Comparison of ENCODE assay signal across 8 cellular contexts in the genomic region with DNA sequence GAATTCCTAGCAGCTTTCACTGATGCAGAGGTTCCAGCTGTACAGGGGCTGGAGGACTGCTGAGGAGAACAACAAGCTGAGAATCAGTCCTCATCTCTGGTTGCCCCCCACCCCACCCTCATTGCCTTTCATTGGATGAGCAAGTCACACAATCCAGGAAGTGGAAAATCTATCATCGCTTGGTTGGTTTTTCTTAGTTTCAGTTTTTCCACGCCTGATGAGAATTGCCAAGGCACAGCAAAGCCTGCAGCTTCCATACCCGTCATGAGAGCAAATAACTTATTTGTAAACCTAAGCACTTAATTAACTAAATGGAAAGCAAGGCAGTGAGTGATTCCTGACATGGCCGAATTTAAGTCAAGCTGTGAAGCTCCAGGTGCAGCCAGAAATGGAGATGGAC. TPM values are rescaled to one million over a fixed set of nuclear protein-coding genes. Genes with fewer than 3 reads are reported as not detected.
A peak's percentile ranks its signal among the peaks of the same experiment; 100 is the strongest.
DNase-seq lines count a peak whose midpoint lies in the region; ATAC-seq, FAIRE-seq and TF ChIP-seq lines count a peak whose summit lies in the region.

No MANE protein-coding gene starts in this region.

- peaks cover 2 to 8% (median 6%) of the 10 kb centered on the region in 4 donors for H3K4me1 Mint-ChIP-seq in CD4-positive, alpha-beta memory T cell

- ATAC-seq in gastrocnemius medialis = no peak

- TF ChIP-seq CTCF in gastrocnemius medialis (IDR thresholded peaks at IDR 0.05 in 4 of 5, conservative IDR thresholded peaks at IDR 0.05 in 1 of 5) = no peak
- no peak for TF ChIP-seq CTCF in sigmoid colon (IDR thresholded peaks at IDR 0.05)
- no peak for TF ChIP-seq CTCF in MM.1S (IDR thresholded peaks at IDR 0.05; ENCODE audit: low read length)

- in situ Hi-C loops in gastrocnemius medialis (cut with MboI; ENCODE audit: low sequenced_read_pairs in 4 of 4) = no loop called here

- H3K9me2 ChIP-seq in MM.1S (replicated peaks; ENCODE audit: insufficient read depth, low read length) = no peaks in the 10 kb centered on the region

- CTCF ChIA-PET in CD4-positive, alpha-beta memory T cell (lab: Charles Lee; ENCODE audit: partially characterized antibody) = no interaction called here

- H3K4me3 ChIP-seq in CD4-positive, alpha-beta memory T cell (ENCODE audit: low read length in 2 of 2) = peak overlapping the region; percentile 17 to 26
- H3K4me3 ChIP-seq in gastrocnemius medialis = peak overlapping the region in 3 of 4 donors; percentile 0 to 20 (median 14)
- peak overlapping the region in 1 of 4 donors; percentile 11 for H3K4me3 ChIP-seq in sigmoid colon
- H3K4me3 ChIP-seq in MM.1S (ENCODE audit: low read length) = no peak overlapping the region

- no peak overlapping the region for H3K9ac ChIP-seq in MM.1S (ENCODE audit: low read length)

- H3K4me3 Mint-ChIP-seq in CD4-positive, alpha-beta memory T cell = peak overlapping the region; percentile 80 to 92 (median 88)

- no peaks in the 10 kb centered on the region for H4K20me1 ChIP-seq in MM.1S (ENCODE audit: insufficient read depth, low read length)

- H3K27ac Mint-ChIP-seq in CD4-positive, alpha-beta memory T cell = peak overlapping the region in 6 of 7 donors; percentile 25 to 93 (median 81)

- POLR2A ChIA-PET in CD4-positive, alpha-beta memory T cell (lab: Charles Lee; ENCODE audit: partially characterized antibody) = no interaction called here

- H3K36me3 ChIP-seq in CD4-positive, alpha-beta memory T cell (ENCODE audit: insufficient read depth, low read length) = no peaks in the 10 kb centered on the region
- no peaks in the 10 kb centered on the region for H3K36me3 ChIP-seq in gastrocnemius medialis
- H3K36me3 ChIP-seq in sigmoid colon = no peaks in the 10 kb centered on the region
- H3K36me3 ChIP-seq in MM.1S (replicated peaks; ENCODE audit: insufficient read depth, low read length) = no peaks in the 10 kb centered on the region

- peaks cover 0 to 3% of the 10 kb centered on the region in 2 donors for H3K27me3 Mint-ChIP-seq in CD4-positive, alpha-beta memory T cell

- WGBS in sigmoid colon, 2 donors = 54 to 77% methylated on average over 4 of the region's 4 CpGs

- intact Hi-C loops in CD4-positive, alpha-beta memory T cell (cut with micrococcal nuclease) = no loop called here
- intact Hi-C loops in gastrocnemius medialis (cut with DNase I; ENCODE audit: low total_unique reads) (no loop called here), sigmoid colon (cut with DNase I) (no loop called here)

- H3K4me2 ChIP-seq in MM.1S (ENCODE audit: low read depth, low read length) = no peak overlapping the region

- no peak for TF ChIP-seq EP300 in sigmoid colon (IDR thresholded peaks at IDR 0.05)

- peak in 4 of 5 donors; percentile 17 to 34 (median 24) for DNase-seq in CD4-positive, alpha-beta memory T cell
- DNase-seq in RPMI7951 (ENCODE audit: low read depth) (peak; percentile 16), dedifferentiated amniotic fluid mesenchymal stem cell (ENCODE audit: extremely low spot score) (peak; percentile 41), gastrocnemius medialis (no peak), H54 (ENCODE audit: insufficient read length, low spot score) (no peak), sigmoid colon (no peak), MM.1S (no peak), frontal cortex (ENCODE audit: low spot score in 2 of 2) (no peak)

- peaks cover 0 to 3% (median under 1%) of the 10 kb centered on the region in 8 donors for H3K9me3 Mint-ChIP-seq in CD4-positive, alpha-beta memory T cell

- H3K36me3 Mint-ChIP-seq in CD4-positive, alpha-beta memory T cell = no peaks in the 10 kb centered on the region

- peaks cover 21% of the 10 kb centered on the region for H3F3A ChIP-seq in MM.1S (ENCODE audit: insufficient read depth, low read length)

- H3K27ac ChIP-seq in CD4-positive, alpha-beta memory T cell (ENCODE audit: low read depth, low read length) = peak overlapping the region; percentile 8
- H3K27ac ChIP-seq in gastrocnemius medialis (no peak overlapping the region), sigmoid colon (no peak overlapping the region), MM.1S (ENCODE audit: low read length) (no peak overlapping the region)

- H3K79me2 ChIP-seq in MM.1S (ENCODE audit: low read length) = no peaks in the 10 kb centered on the region

- no peaks in the 10 kb centered on the region for H3K27me3 ChIP-seq in CD4-positive, alpha-beta memory T cell (ENCODE audit: insufficient read depth, low read length)
- H3K27me3 ChIP-seq in gastrocnemius medialis = no peaks in the 10 kb centered on the region
- no peaks in the 10 kb centered on the region for H3K27me3 ChIP-seq in sigmoid colon
- no peaks in the 10 kb centered on the region for H3K27me3 ChIP-seq in MM.1S (replicated peaks; ENCODE audit: insufficient read depth, low read length)

- H3K9me3 ChIP-seq in CD4-positive, alpha-beta memory T cell (ENCODE audit: control insufficient read depth in 1 of 2, low read length in 2 of 2) = no peaks in the 10 kb centered on the region
- H3K9me3 ChIP-seq in gastrocnemius medialis (no peaks in the 10 kb centered on the region), sigmoid colon (no peaks in the 10 kb centered on the region), MM.1S (replicated peaks; ENCODE audit: insufficient read depth, low read length) (no peaks in the 10 kb centered on the region)

- FAIRE-seq in H54 (lab: Jason Lieb, UNC) (no peak), frontal cortex (lab: Jason Lieb, UNC) (no peak)

- H2AFZ ChIP-seq in MM.1S (ENCODE audit: low read length) = no peak overlapping the region

- peaks cover 14% of the 10 kb centered on the region for H3K4me1 ChIP-seq in CD4-positive, alpha-beta memory T cell (ENCODE audit: insufficient read depth, low read length)
- no peaks in the 10 kb centered on the region for H3K4me1 ChIP-seq in gastrocnemius medialis
- H3K4me1 ChIP-seq in sigmoid colon = no peaks in the 10 kb centered on the region
- peaks cover 22% of the 10 kb centered on the region for H3K4me1 ChIP-seq in MM.1S (ENCODE audit: low read length)

- TF ChIP-seq POLR2A in gastrocnemius medialis (IDR thresholded peaks at IDR 0.05) (no peak), H54 (IDR thresholded peaks at IDR 0.05; ENCODE audit: low read depth, low read length) (no peak), sigmoid colon (IDR thresholded peaks at IDR 0.05) (no peak)

RNA-seq across cellular contexts. Expression of a gene that starts 21.4 kb away (rescaled TPM):
- total RNA-seq in CD4-positive, alpha-beta memory T cell = under 1 TPM in 1 of 2 experiments, not detected in 1; 0.41 TPM
- polyA plus RNA-seq in CD4-positive, alpha-beta memory T cell = 1 to 10 TPM in 1 of 2 donors, under 1 TPM in 1; 0.25 to 2.4 TPM
- total RNA-seq in RPMI7951 (2014; rRNA removed; shearing (Covaris generic)) = not detected in 2 replicates
- total RNA-seq in gastrocnemius medialis (under 1 TPM in 1 of 4 donors, not detected in 3; 0.47 TPM), sigmoid colon (under 1 TPM in 2 of 4 donors, not detected in 2; 0.36 to 0.83 TPM), frontal cortex (not detected)
- 1 to 10 TPM in 2 of 3 donors, under 1 TPM in 1; 0.63 to 3.0 (median 1.8) TPM for polyA plus RNA-seq in sigmoid colon

Comparison
In these comparisons a context has a peak if more than half of its experiments do, and no peak if none do; other contexts are left out.
1. DNase-seq: peak in CD4-positive, alpha-beta memory T cell (4 of 5), RPMI7951 (single experiment) and dedifferentiated amniotic fluid mesenchymal stem cell (single experiment); none in gastrocnemius medialis (0 of 2), H54 (single experiment), sigmoid colon (single experiment), MM.1S (single experiment) and frontal cortex (0 of 2).